In the genomic region with DNA sequence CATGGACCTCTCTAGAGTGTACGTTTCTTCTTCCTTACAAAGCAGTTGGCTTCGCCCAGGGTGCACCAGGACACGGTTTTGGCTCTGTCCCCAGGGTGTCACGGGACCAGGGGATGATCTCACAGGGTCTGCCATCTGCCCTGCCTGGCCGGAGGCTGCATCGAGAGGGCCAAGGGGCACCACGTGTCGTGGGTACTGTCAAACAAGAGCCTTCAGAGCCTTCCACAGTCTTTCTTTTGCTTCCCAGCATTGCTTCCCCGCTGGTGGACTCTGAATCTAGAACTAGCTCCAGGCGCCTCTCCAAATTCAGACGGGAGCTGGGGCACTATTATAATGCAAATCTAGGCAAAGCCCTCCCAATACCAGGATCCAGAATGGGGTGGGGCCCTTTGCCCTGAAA, we compare ENCODE assay signal across 12 cellular contexts. TPM values are rescaled to one million over a fixed set of nuclear protein-coding genes. Genes with fewer than 3 reads are reported as not detected.
A peak's percentile ranks its signal among the peaks of the same experiment; 100 is the strongest.
DNase-seq lines count a peak whose midpoint lies in the region; ATAC-seq and TF ChIP-seq lines count a peak whose summit lies in the region.
"Had no signal": no experiment of that assay in that cellular context is flagged by ENCODE, and none has a peak within 500 bp of the region (broad histone marks: within the 10 kb centered on the region; RNA-seq: fewer than 3 reads in every experiment).

No MANE protein-coding gene starts in this region.

- H3K27ac Mint-ChIP-seq in endothelial cell (ENCODE audit: unreplicated experiment) (no peak overlapping the region), immature natural killer cell (peak overlapping the region in 1 of 6 donors; percentile 19)
- H3K27ac Mint-ChIP-seq: activated naive CD8-positive, alpha-beta T cell treated with anti-CD3 and anti-CD28 coated beads, Interleukin-2, amount 10 ng/mL, durations not matched to agents 7 days and 5 days; T-helper 2 cell treated with Interferon-gamma antibody and Interleukin-4, amounts not matched to agents 5 μg/mL and 100 μg/mL, for 36 hours had no signal

- no peaks in the 10 kb centered on the region for H3K9me3 ChIP-seq in muscle layer of colon (ENCODE audit: low read length)

- ATAC-seq in GM18519 (IDR thresholded peaks at IDR 0.05; ENCODE audit: low FRiP score, unreplicated experiment) = no peak

- no peaks in the 10 kb centered on the region for H3K9me3 Mint-ChIP-seq in endothelial cell (ENCODE audit: unreplicated experiment)
- no peaks in the 10 kb centered on the region for H3K9me3 Mint-ChIP-seq in immature natural killer cell
- H3K9me3 Mint-ChIP-seq: activated naive CD8-positive, alpha-beta T cell treated with anti-CD3 and anti-CD28 coated beads, Interleukin-2, amount 10 ng/mL, durations not matched to agents 7 days and 5 days; T-helper 2 cell treated with Interferon-gamma antibody and Interleukin-4, amounts not matched to agents 5 μg/mL and 100 μg/mL, for 36 hours had no signal

- no peak for TF ChIP-seq CTCF in endothelial cell (IDR thresholded peaks at IDR 0.05; ENCODE audit: unreplicated experiment)

- H3K27me3 ChIP-seq in muscle layer of colon (ENCODE audit: control insufficient read depth in 1 of 2, insufficient read depth in 2 of 2, low read length in 2 of 2) = no peaks in the 10 kb centered on the region

- peaks cover 25% of the 10 kb centered on the region for H3K4me1 ChIP-seq in muscle layer of colon (ENCODE audit: insufficient read depth, low read length)

- no peaks in the 10 kb centered on the region for H3K36me3 ChIP-seq in muscle layer of colon (ENCODE audit: insufficient read depth, low read length)

- peaks cover 6% of the 10 kb centered on the region for H3K27me3 Mint-ChIP-seq in endothelial cell (ENCODE audit: unreplicated experiment)
- H3K27me3 Mint-ChIP-seq in immature natural killer cell (ENCODE audit: low read depth in 3 of 3) = peaks cover 0 to 6% (median 5%) of the 10 kb centered on the region in 3 donors

- no peak overlapping the region for H3K4me3 ChIP-seq in muscle layer of colon (ENCODE audit: low read depth in 1 of 2, low read length in 2 of 2)

- DNase-seq in AG08395 (ENCODE audit: low spot score) = peak; percentile 60
- peak; percentile 93 for DNase-seq in NCI-H1694 treated with DMSO at 0.1 percent for 48 hours (lab: John Stamatoyannopoulos, UW)
- peak; percentile 88 for DNase-seq in epidermal melanocyte (ENCODE audit: insufficient read length, low spot score)
- no peak for DNase-seq in endothelial cell (ENCODE audit: low spot score)
- DNase-seq in GM19240 (ENCODE audit: insufficient read length, low spot score) = no peak
- DNase-seq in immature natural killer cell = no peak
- DNase-seq: activated naive CD8-positive, alpha-beta T cell treated with anti-CD3 and anti-CD28 coated beads, Interleukin-2, amount 10 ng/mL, durations not matched to agents 7 days and 5 days; NCI-H1436 had no signal

- H3K4me1 Mint-ChIP-seq in endothelial cell (ENCODE audit: unreplicated experiment) = peaks cover 7% of the 10 kb centered on the region
- no peaks in the 10 kb centered on the region for H3K4me1 Mint-ChIP-seq in immature natural killer cell

- H3K9ac ChIP-seq in muscle layer of colon (ENCODE audit: low read length) = no peak overlapping the region

- peak overlapping the region; percentile 42 for H3K27ac ChIP-seq in muscle layer of colon (ENCODE audit: low read depth, low read length)

- H3K4me3 Mint-ChIP-seq in endothelial cell (ENCODE audit: unreplicated experiment) (no peak overlapping the region), immature natural killer cell (no peak overlapping the region)
- H3K4me3 Mint-ChIP-seq: activated naive CD8-positive, alpha-beta T cell treated with anti-CD3 and anti-CD28 coated beads, Interleukin-2, amount 10 ng/mL, durations not matched to agents 7 days and 5 days; T-helper 2 cell treated with Interferon-gamma antibody and Interleukin-4, amounts not matched to agents 5 μg/mL and 100 μg/mL, for 36 hours had no signal

- H3K36me3 Mint-ChIP-seq in endothelial cell (ENCODE audit: low read depth, unreplicated experiment) (no peaks in the 10 kb centered on the region), immature natural killer cell (no peaks in the 10 kb centered on the region)
- H3K36me3 Mint-ChIP-seq: activated naive CD8-positive, alpha-beta T cell treated with anti-CD3 and anti-CD28 coated beads, Interleukin-2, amount 10 ng/mL, durations not matched to agents 7 days and 5 days had no signal

RNA-seq across cellular contexts. Expression of gene MAPT, which starts 47.9 kb away (rescaled TPM):
- 0.28 TPM for total RNA-seq in endothelial cell (ENCODE audit: unreplicated experiment)
- under 1 TPM in 1 of 3 donors, not detected in 2; 0.40 TPM for polyA plus RNA-seq in immature natural killer cell

RNA-seq across cellular contexts. Expression of gene STH, which starts 56.8 kb away (rescaled TPM):
- total RNA-seq in endothelial cell (ENCODE audit: unreplicated experiment) = not detected
- polyA plus RNA-seq in immature natural killer cell = not detected
- total RNA-seq: activated naive CD8-positive, alpha-beta T cell treated with anti-CD3 and anti-CD28 coated beads, Interleukin-2, amount 10 ng/mL, durations not matched to agents 7 days and 5 days had no signal
- polyA plus RNA-seq: BJ had no signal

Comparison
In these comparisons a context has a peak if more than half of its experiments do, and no peak if none do; other contexts are left out.
1. DNase-seq: peak in AG08395 (single experiment), NCI-H1694 treated with DMSO at 0.1 percent for 48 hours (single experiment) and epidermal melanocyte (single experiment); none in endothelial cell (single experiment), GM19240 (single experiment) and immature natural killer cell (0 of 3).